ENCODE assay signal across 23 cellular contexts in genomic region chr1:22154626-22155025, GRCh38. TPM values are rescaled to one million over a fixed set of nuclear protein-coding genes. Genes with fewer than 3 reads are reported as not detected.
"Had no signal": no experiment of that assay in that cellular context is flagged by ENCODE, and none has a peak within 500 bp of the region (broad histone marks: within the 10 kb centered on the region; RNA-seq: fewer than 3 reads in every experiment).

No MANE protein-coding gene starts in this region.

- DNase-seq: islet precursor cell; left ventricle myocardium inferior; naive thymus-derived CD8-positive, alpha-beta T cell; occipital lobe; ovary; right lobe of liver; stimulated activated CD4-positive, alpha-beta T cell treated with anti-CD3 and anti-CD28 coated beads, Interleukin-12 subunit alpha, Interleukin-12 subunit beta, amount 100 ng/mL, for 4 hours; stimulated activated CD4-positive, alpha-beta T cell treated with anti-CD3 and anti-CD28 coated beads, Interleukin-15, amount 100 ng/mL, for 24 hours; stimulated activated CD4-positive, alpha-beta T cell treated with anti-CD3 and anti-CD28 coated beads, Interleukin-2, amount 100 ng/mL, for 24 hours; stimulated activated CD4-positive, alpha-beta T cell treated with anti-CD3 and anti-CD28 coated beads, Interleukin-4, amount 100 ng/mL, for 1 hour; stimulated activated naive B cell treated with anti-CD40 and anti-IgM and Interleukin-4, amounts not matched to agents 10 μg/mL and 1 μg/mL and 100 μg/mL, for 72 hours; stimulated activated naive CD8-positive, alpha-beta T cell treated with anti-CD3 and anti-CD28 coated beads, Interleukin-15, Interleukin-2, amounts not matched to agents 100 U/mL and 50 U/mL, for 24 hours; stomach; testis; thyroid gland; transverse colon; upper lobe of left lung had no signal

- H3K27me3 ChIP-seq: hepatocyte, ovary, right atrium auricular region, right lobe of liver, testis, thyroid gland, upper lobe of left lung, vagina had no signal

- H2AFZ ChIP-seq: hepatocyte had no signal

- H3K9me3 ChIP-seq: left ventricle myocardium inferior, neutrophil, ovary, right atrium auricular region, right lobe of liver, stomach, testis, thyroid gland, transverse colon, upper lobe of left lung, vagina had no signal

- H3K79me2 ChIP-seq: hepatocyte had no signal

- H3K4me3 ChIP-seq: hepatocyte, left ventricle myocardium inferior, lung, ovary, right atrium auricular region, right lobe of liver, skin epidermis, stomach, testis, thyroid gland, transverse colon, upper lobe of left lung, vagina had no signal

- H3K36me3 ChIP-seq: left ventricle myocardium inferior, neutrophil, ovary, right atrium auricular region, right lobe of liver, stomach, thyroid gland, transverse colon, upper lobe of left lung, vagina had no signal

- H3K4me2 ChIP-seq: hepatocyte had no signal

- H3K27ac ChIP-seq: hepatocyte, left ventricle myocardium inferior, neutrophil, ovary, right atrium auricular region, right lobe of liver, skin epidermis, stomach, testis, thyroid gland, transverse colon, upper lobe of left lung, vagina had no signal

- H3K4me1 ChIP-seq: left ventricle myocardium inferior, right atrium auricular region, right lobe of liver, stomach, testis, thyroid gland, transverse colon, upper lobe of left lung, vagina had no signal

RNA-seq across cellular contexts. Expression of gene WNT4, which starts 11.7 kb away (rescaled TPM):
- total RNA-seq: left ventricle myocardium inferior; naive thymus-derived CD8-positive, alpha-beta T cell had no signal
- polyA plus RNA-seq: naive thymus-derived CD8-positive, alpha-beta T cell had no signal
